Comparison of ENCODE assay signal across 2 cellular contexts in the genomic region with DNA sequence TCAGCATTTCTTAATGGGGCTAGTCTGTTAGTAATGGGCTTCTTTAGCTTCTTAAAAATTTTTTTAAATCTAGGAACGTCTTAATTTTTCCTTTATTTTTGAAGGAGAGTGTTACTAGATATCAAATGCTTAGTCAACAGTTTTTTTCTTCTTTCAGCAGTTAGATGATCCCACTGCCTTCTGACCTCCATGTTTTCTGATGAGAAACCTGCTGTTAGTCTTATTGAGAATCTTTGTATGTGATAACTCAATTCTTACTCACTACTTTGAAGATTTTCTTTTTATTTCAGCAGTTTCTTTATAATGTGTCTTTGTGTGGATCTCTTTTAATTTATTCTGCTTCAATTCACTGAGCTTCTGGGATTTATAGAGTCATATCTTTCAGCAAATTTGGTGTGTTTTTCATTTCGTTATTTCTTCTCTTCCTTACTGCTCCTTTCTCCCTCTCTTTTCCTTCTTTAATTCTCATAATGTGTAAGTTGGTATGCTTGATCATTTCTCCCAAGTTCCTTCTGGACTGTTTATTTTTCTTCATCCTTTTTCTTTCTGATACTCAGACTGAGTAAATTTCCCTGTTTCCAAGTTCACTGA.
TF ChIP-seq lines count a peak whose summit lies in the region.

No MANE protein-coding gene starts in this region.

TF ChIP-seq in HepG2, 621 proteins besides CTCF, POLR2A, EP300 and RAD21:
- peak; percentile 46; the same call in 1 of the 2 replicates for TF ChIP-seq MAFF (IDR thresholded peaks at IDR 0.05; ENCODE audit: low read depth, low read length)
- TF ChIP-seq HES4 (CRISPR knock-in tag; IDR thresholded peaks at IDR 0.05; ENCODE audit: borderline replicate concordance), result no peak
- no peak for TF ChIP-seq ZNF530 (CRISPR knock-in tag; IDR thresholded peaks at IDR 0.05; ENCODE audit: low read depth)
- no peak for TF ChIP-seq RFX1 (IDR thresholded peaks at IDR 0.05)
- TF ChIP-seq NCOR1 (IDR thresholded peaks at IDR 0.05; ENCODE audit: borderline replicate concordance, low read length), result no peak
- TF ChIP-seq, protein P1, sequence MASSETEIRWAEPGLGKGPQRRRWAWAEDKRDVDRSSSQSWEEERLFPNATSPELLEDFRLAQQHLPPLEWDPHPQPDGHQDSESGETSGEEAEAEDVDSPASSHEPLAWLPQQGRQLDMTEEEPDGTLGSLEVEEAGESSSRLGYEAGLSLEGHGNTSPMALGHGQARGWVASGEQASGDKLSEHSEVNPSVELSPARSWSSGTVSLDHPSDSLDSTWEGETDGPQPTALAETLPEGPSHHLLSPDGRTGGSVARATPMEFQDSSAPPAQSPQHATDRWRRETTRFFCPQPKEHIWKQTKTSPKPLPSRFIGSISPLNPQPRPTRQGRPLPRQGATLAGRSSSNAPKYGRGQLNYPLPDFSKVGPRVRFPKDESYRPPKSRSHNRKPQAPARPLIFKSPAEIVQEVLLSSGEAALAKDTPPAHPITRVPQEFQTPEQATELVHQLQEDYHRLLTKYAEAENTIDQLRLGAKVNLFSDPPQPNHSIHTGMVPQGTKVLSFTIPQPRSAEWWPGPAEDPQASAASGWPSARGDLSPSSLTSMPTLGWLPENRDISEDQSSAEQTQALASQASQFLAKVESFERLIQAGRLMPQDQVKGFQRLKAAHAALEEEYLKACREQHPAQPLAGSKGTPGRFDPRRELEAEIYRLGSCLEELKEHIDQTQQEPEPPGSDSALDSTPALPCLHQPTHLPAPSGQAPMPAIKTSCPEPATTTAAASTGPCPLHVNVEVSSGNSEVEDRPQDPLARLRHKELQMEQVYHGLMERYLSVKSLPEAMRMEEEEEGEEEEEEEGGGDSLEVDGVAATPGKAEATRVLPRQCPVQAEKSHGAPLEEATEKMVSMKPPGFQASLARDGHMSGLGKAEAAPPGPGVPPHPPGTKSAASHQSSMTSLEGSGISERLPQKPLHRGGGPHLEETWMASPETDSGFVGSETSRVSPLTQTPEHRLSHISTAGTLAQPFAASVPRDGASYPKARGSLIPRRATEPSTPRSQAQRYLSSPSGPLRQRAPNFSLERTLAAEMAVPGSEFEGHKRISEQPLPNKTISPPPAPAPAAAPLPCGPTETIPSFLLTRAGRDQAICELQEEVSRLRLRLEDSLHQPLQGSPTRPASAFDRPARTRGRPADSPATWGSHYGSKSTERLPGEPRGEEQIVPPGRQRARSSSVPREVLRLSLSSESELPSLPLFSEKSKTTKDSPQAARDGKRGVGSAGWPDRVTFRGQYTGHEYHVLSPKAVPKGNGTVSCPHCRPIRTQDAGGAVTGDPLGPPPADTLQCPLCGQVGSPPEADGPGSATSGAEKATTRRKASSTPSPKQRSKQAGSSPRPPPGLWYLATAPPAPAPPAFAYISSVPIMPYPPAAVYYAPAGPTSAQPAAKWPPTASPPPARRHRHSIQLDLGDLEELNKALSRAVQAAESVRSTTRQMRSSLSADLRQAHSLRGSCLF (CRISPR knock-in tag; IDR thresholded peaks at IDR 0.05; ENCODE audit: borderline replicate concordance), result no peak
- TF ChIP-seq ZNF354B (CRISPR knock-in tag; IDR thresholded peaks at IDR 0.05), result no peak
- no peak for TF ChIP-seq SP2 (CRISPR knock-in tag; IDR thresholded peaks at IDR 0.05)
- TF ChIP-seq MAFK (conservative IDR thresholded peaks at IDR 0.05 in 1 of 2, IDR thresholded peaks at IDR 0.05 in 1 of 2; ENCODE audit: low read length in 2 of 2), result peak; percentile 25 to 66; a peak in 3 of 4 replicates

TF ChIP-seq in IMR-90, 13 proteins besides CTCF, POLR2A, EP300 and RAD21:
- TF ChIP-seq MAFK (IDR thresholded peaks at IDR 0.05; ENCODE audit: low read depth, low read length) (peak; percentile 64), RFX5 (IDR thresholded peaks at IDR 0.05; ENCODE audit: low read depth, low read length) (no peak)
